Comparison of ENCODE assay signal across 8 cellular contexts in genomic region chr1:38028105-38028591, GRCh38. TPM values are rescaled to one million over a fixed set of nuclear protein-coding genes. Genes with fewer than 3 reads are reported as not detected.
DNase-seq lines count a peak whose midpoint lies in the region; ATAC-seq and TF ChIP-seq lines count a peak whose summit lies in the region.

No MANE protein-coding gene starts in this region.

- no peak for TF ChIP-seq EP300 in stomach (IDR thresholded peaks at IDR 0.05)

- peaks cover 51% of the 10 kb centered on the region for H3K4me1 Mint-ChIP-seq in activated T-helper 2 cell treated with anti-CD3 and anti-CD28 coated beads, Interferon-gamma antibody, Interleukin-2, Interleukin-4, amounts not matched to agents 10 μg/mL and 5 μg/mL and 100 μg/mL, durations not matched to agents 14 hours and 24 hours and 36 hours (ENCODE audit: low read depth)

- H3K27me3 ChIP-seq in stomach, result no peaks in the 10 kb centered on the region
- H3K27me3 ChIP-seq in testis, result no peaks in the 10 kb centered on the region

- H3K4me3 Mint-ChIP-seq in activated T-helper 2 cell treated with anti-CD3 and anti-CD28 coated beads, Interferon-gamma antibody, Interleukin-2, Interleukin-4, amounts not matched to agents 10 μg/mL and 5 μg/mL and 100 μg/mL, durations not matched to agents 14 hours and 24 hours and 36 hours (ENCODE audit: low read depth), result peak overlapping the region; percentile 7

- peaks cover 21 to 32% (median 28%) of the 10 kb centered on the region in 4 donors for H3K4me1 ChIP-seq in stomach
- peaks cover 32% of the 10 kb centered on the region for H3K4me1 ChIP-seq in testis

- TF ChIP-seq POLR2A in stomach (IDR thresholded peaks at IDR 0.05) (no peak), testis (IDR thresholded peaks at IDR 0.05) (no peak)

- no peak for TF ChIP-seq CTCF in stomach (IDR thresholded peaks at IDR 0.05)
- TF ChIP-seq CTCF in testis (IDR thresholded peaks at IDR 0.05), result no peak

- ATAC-seq in GM19455 (IDR thresholded peaks at IDR 0.05; ENCODE audit: unreplicated experiment) (peak; percentile 57), HG03354 (IDR thresholded peaks at IDR 0.05; ENCODE audit: poor library complexity, severe bottlenecking, unreplicated experiment) (peak; percentile 72)

- no peaks in the 10 kb centered on the region for H3K27me3 Mint-ChIP-seq in activated T-helper 2 cell treated with anti-CD3 and anti-CD28 coated beads, Interferon-gamma antibody, Interleukin-2, Interleukin-4, amounts not matched to agents 10 μg/mL and 5 μg/mL and 100 μg/mL, durations not matched to agents 14 hours and 24 hours and 36 hours (ENCODE audit: low read depth)

- peaks cover 34% of the 10 kb centered on the region for H3K36me3 Mint-ChIP-seq in activated T-helper 2 cell treated with anti-CD3 and anti-CD28 coated beads, Interferon-gamma antibody, Interleukin-2, Interleukin-4, amounts not matched to agents 10 μg/mL and 5 μg/mL and 100 μg/mL, durations not matched to agents 14 hours and 24 hours and 36 hours (ENCODE audit: low read depth)

- DNase-seq in EH (ENCODE audit: low read depth) (peak; percentile 36), NOMO-1 treated with dmso at 0.1 percent for 144 hours (lab: John Stamatoyannopoulos, UW; ENCODE audit: unreplicated experiment) (no peak), stomach (no peak), testis (no peak)
- DNase-seq in activated T-helper 2 cell treated with anti-CD3 and anti-CD28 coated beads, Interferon-gamma antibody, Interleukin-2, Interleukin-4, amounts not matched to agents 10 μg/mL and 5 μg/mL and 100 μg/mL, durations not matched to agents 14 hours and 24 hours and 36 hours (ENCODE audit: low spot score), result no peak
- peak; percentile 63 to 69 for DNase-seq in stimulated activated CD4-positive, alpha-beta T cell treated with anti-CD3 and anti-CD28 coated beads, Interleukin-2, amount 100 ng/mL, for 48 hours

- H3K27ac ChIP-seq in stomach (no peak overlapping the region), testis (no peak overlapping the region)

- peak overlapping the region; percentile 90 for H3K27ac Mint-ChIP-seq in activated T-helper 2 cell treated with anti-CD3 and anti-CD28 coated beads, Interferon-gamma antibody, Interleukin-2, Interleukin-4, amounts not matched to agents 10 μg/mL and 5 μg/mL and 100 μg/mL, durations not matched to agents 14 hours and 24 hours and 36 hours

- H3K9me3 ChIP-seq in stomach (no peaks in the 10 kb centered on the region), testis (no peaks in the 10 kb centered on the region)

- WGBS in stomach, 5 donors, result 56 to 68% (median 62%) methylated on average over 3 of the region's 3 CpGs
- 81 to 89% methylated on average over 3 of the region's 3 CpGs for WGBS in testis, 2 donors

- no peaks in the 10 kb centered on the region for H3K9me3 Mint-ChIP-seq in activated T-helper 2 cell treated with anti-CD3 and anti-CD28 coated beads, Interferon-gamma antibody, Interleukin-2, Interleukin-4, amounts not matched to agents 10 μg/mL and 5 μg/mL and 100 μg/mL, durations not matched to agents 14 hours and 24 hours and 36 hours

- no peak overlapping the region for H3K4me3 ChIP-seq in stomach
- no peak overlapping the region for H3K4me3 ChIP-seq in testis

- intact Hi-C loops in activated T-helper 2 cell treated with anti-CD3 and anti-CD28 coated beads, Interferon-gamma antibody, Interleukin-2, Interleukin-4, amounts not matched to agents 10 μg/mL and 5 μg/mL and 100 μg/mL, durations not matched to agents 14 hours and 24 hours and 36 hours (cut with micrococcal nuclease), result loop anchor here (1.0 to 10.0 kb wide), 5 partner anchors 19 to 809 kb away; partner anchors contain the start of gene SF3A3
- intact Hi-C loops in stomach (cut with DNase I; ENCODE audit: low total_unique reads), result loop anchor here (10.0 kb wide), 1 partner anchor 807 kb away; no protein-coding TSS in a partner anchor
- intact Hi-C loops in testis (cut with DNase I; ENCODE audit: low total_unique reads), result loop anchor here (5.0 kb wide), 1 partner anchor 1059 kb away; no protein-coding TSS in a partner anchor

- H3K36me3 ChIP-seq in stomach (peaks cover 29 to 37% (median 36%) of the 10 kb centered on the region in 4 donors), testis (ENCODE audit: low read depth, missing control alignments) (no peaks in the 10 kb centered on the region)

RNA-seq across cellular contexts. Expression of gene UTP11, which starts 15.6 kb away (rescaled TPM):
- total RNA-seq in activated T-helper 2 cell treated with anti-CD3 and anti-CD28 coated beads, Interferon-gamma antibody, Interleukin-2, Interleukin-4, amounts not matched to agents 10 μg/mL and 5 μg/mL and 100 μg/mL, durations not matched to agents 14 hours and 24 hours and 36 hours, result 78.8 and 79.0 TPM in 2 replicates
- 10 to 100 TPM in 3 of 5 donors, 1 to 10 TPM in 2; 1.4 to 43.7 (median 10.3) TPM for total RNA-seq in stomach
- polyA plus RNA-seq in stomach, result 10 to 100 TPM; 22.1 to 24.5 (median 23.1) TPM
- total RNA-seq in testis, result 10 to 100 TPM; 35.6 to 42.4 TPM
- 43.3 TPM for polyA plus RNA-seq in testis (ENCODE audit: insufficient read depth, low read depth, low replicate concordance)

RNA-seq across cellular contexts. Expression of gene POU3F1, which starts 18.4 kb away (rescaled TPM):
- 0.32 and 0.48 TPM in 2 replicates for total RNA-seq in activated T-helper 2 cell treated with anti-CD3 and anti-CD28 coated beads, Interferon-gamma antibody, Interleukin-2, Interleukin-4, amounts not matched to agents 10 μg/mL and 5 μg/mL and 100 μg/mL, durations not matched to agents 14 hours and 24 hours and 36 hours
- total RNA-seq in stomach (not detected), testis (1 to 10 TPM; 6.0 to 6.8 TPM)
- polyA plus RNA-seq in stomach (under 1 TPM in 1 of 3 donors, not detected in 2; 0.20 TPM), testis (ENCODE audit: insufficient read depth, low read depth, low replicate concordance) (1.6 TPM)

RNA-seq across cellular contexts. Expression of gene FHL3, which starts 22.8 kb away (rescaled TPM):
- 30.1 and 33.3 TPM in 2 replicates for total RNA-seq in activated T-helper 2 cell treated with anti-CD3 and anti-CD28 coated beads, Interferon-gamma antibody, Interleukin-2, Interleukin-4, amounts not matched to agents 10 μg/mL and 5 μg/mL and 100 μg/mL, durations not matched to agents 14 hours and 24 hours and 36 hours
- total RNA-seq in stomach, result 10 to 100 TPM in 2 of 5 donors, 1 to 10 TPM in 2, under 1 TPM in 1; 0.58 to 30.4 (median 9.5) TPM
- 10 to 100 TPM; 18.1 to 28.2 (median 21.7) TPM for polyA plus RNA-seq in stomach
- total RNA-seq in testis, result 10 to 100 TPM; 21.3 to 28.7 TPM
- 20.7 TPM for polyA plus RNA-seq in testis (ENCODE audit: insufficient read depth, low read depth, low replicate concordance)

RNA-seq across cellular contexts. Expression of gene SF3A3, which starts 38.3 kb away (rescaled TPM):
- total RNA-seq in activated T-helper 2 cell treated with anti-CD3 and anti-CD28 coated beads, Interferon-gamma antibody, Interleukin-2, Interleukin-4, amounts not matched to agents 10 μg/mL and 5 μg/mL and 100 μg/mL, durations not matched to agents 14 hours and 24 hours and 36 hours, result 105 and 112 TPM in 2 replicates
- total RNA-seq in stomach (100 to 1,000 TPM in 1 of 5 donors, 10 to 100 TPM in 3, 1 to 10 TPM in 1; 8.2 to 102 (median 72.3) TPM), testis (10 to 100 TPM; 59.3 to 74.6 TPM)
- polyA plus RNA-seq in stomach (10 to 100 TPM; 17.1 to 19.9 (median 18.6) TPM), testis (ENCODE audit: insufficient read depth, low read depth, low replicate concordance) (87.5 TPM)

Comparison
In these comparisons a context has a peak if more than half of its experiments do, and no peak if none do; other contexts are left out.
1. DNase-seq: peak in EH (single experiment) and stimulated activated CD4-positive, alpha-beta T cell treated with anti-CD3 and anti-CD28 coated beads, Interleukin-2, amount 100 ng/mL, for 48 hours (2 of 2); none in activated T-helper 2 cell treated with anti-CD3 and anti-CD28 coated beads, Interferon-gamma antibody, Interleukin-2, Interleukin-4, amounts not matched to agents 10 μg/mL and 5 μg/mL and 100 μg/mL, durations not matched to agents 14 hours and 24 hours and 36 hours (single experiment), NOMO-1 treated with dmso at 0.1 percent for 144 hours (single experiment), stomach (single experiment) and testis (single experiment).